Comparison of ENCODE assay signal across 28 cellular contexts in the genomic region with DNA sequence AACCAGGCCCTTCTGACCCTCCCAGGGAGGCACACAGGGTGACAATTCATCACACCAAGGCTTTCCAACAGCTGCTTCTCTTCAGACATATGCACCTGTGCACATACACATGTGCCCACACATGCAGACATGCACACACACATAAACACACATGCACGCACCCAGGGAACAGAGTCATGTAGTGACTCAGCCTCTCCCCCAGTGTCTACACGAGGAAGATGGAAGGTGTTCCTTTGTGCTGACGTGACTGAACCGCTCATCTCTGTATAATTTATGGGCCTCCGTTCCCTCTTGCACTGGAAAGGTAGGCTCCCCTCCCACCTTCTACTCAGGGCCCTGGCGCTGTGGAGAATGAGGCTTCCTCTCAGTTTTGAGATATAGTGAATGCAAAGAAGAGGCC.
"Had no signal": no experiment of that assay in that cellular context is flagged by ENCODE, and none has a peak within 500 bp of the region (broad histone marks: within the 10 kb centered on the region; RNA-seq: fewer than 3 reads in every experiment).

No MANE protein-coding gene starts in this region.

- H3K4me2 ChIP-seq: hepatocyte had no signal

- H3K4me3 Mint-ChIP-seq: naive thymus-derived CD8-positive, alpha-beta T cell; nephron; neural crest cell; stimulated activated memory B cell treated with anti-CD40 and anti-IgM and Interleukin-4, amounts not matched to agents 10 μg/mL and 1 μg/mL and 100 μg/mL, for 72 hours; stimulated activated naive CD8-positive, alpha-beta T cell treated with anti-CD3 and anti-CD28 coated beads, Interleukin-15, Interleukin-2, amounts not matched to agents 100 ng/mL and 50 ng/mL, for 24 hours; type B pancreatic cell had no signal

- H3K27ac Mint-ChIP-seq: naive thymus-derived CD8-positive, alpha-beta T cell; stimulated activated memory B cell treated with anti-CD40 and anti-IgM and Interleukin-4, amounts not matched to agents 10 μg/mL and 1 μg/mL and 100 μg/mL, for 72 hours; stimulated activated naive CD8-positive, alpha-beta T cell treated with anti-CD3 and anti-CD28 coated beads, Interleukin-15, Interleukin-2, amounts not matched to agents 100 ng/mL and 50 ng/mL, for 24 hours; type B pancreatic cell had no signal

- H3K27me3 ChIP-seq: hepatocyte, pancreas, sigmoid colon, tibial nerve, uterus had no signal

- H3K9me3 ChIP-seq: heart right ventricle, left lung, lower lobe of right lung, pancreas, prostate gland, sigmoid colon, spleen, tibial nerve, uterus had no signal

- DNase-seq: heart right ventricle; islet precursor cell; left lung; lower lobe of right lung; mammary epithelial cell; mesenchymal stem cell; naive thymus-derived CD8-positive, alpha-beta T cell; pancreas; posterior cingulate gyrus; retina; right cardiac atrium; sigmoid colon; small intestine; spleen; stimulated activated CD4-positive, alpha-beta T cell treated with anti-CD3 and anti-CD28 coated beads, Interleukin-1b, Interleukin-23, amount 100 ng/mL, for 48 hours; stimulated activated CD4-positive, alpha-beta T cell treated with anti-CD3 and anti-CD28 coated beads, Interleukin-2, amount 100 ng/mL, for 48 hours; stimulated activated CD4-positive, alpha-beta T cell treated with anti-CD3 and anti-CD28 coated beads, Interleukin-4, amount 100 ng/mL, for 4 hours; stimulated activated CD8-positive, alpha-beta memory T cell treated with anti-CD3 and anti-CD28 coated beads, Interleukin-4, amount 100 ng/mL, for 48 hours; substantia nigra; uterus had no signal

- ATAC-seq: left lung; lower lobe of right lung; naive thymus-derived CD8-positive, alpha-beta T cell; pancreas; stimulated activated memory B cell treated with anti-CD40 and anti-IgM and Interleukin-4, amounts not matched to agents 10 μg/mL and 1 μg/mL and 100 μg/mL, for 72 hours had no signal

- H3K9me3 Mint-ChIP-seq: nephron; neural crest cell; stimulated activated memory B cell treated with anti-CD40 and anti-IgM and Interleukin-4, amounts not matched to agents 10 μg/mL and 1 μg/mL and 100 μg/mL, for 72 hours; stimulated activated naive CD8-positive, alpha-beta T cell treated with anti-CD3 and anti-CD28 coated beads, Interleukin-15, Interleukin-2, amounts not matched to agents 100 ng/mL and 50 ng/mL, for 24 hours had no signal

- H3K4me1 ChIP-seq: pancreas, prostate gland, sigmoid colon, uterus had no signal

- H3K27ac ChIP-seq: hepatocyte, left lung, lower lobe of right lung, pancreas, prostate gland, sigmoid colon, tibial nerve, uterus had no signal

- H3K36me3 Mint-ChIP-seq: naive thymus-derived CD8-positive, alpha-beta T cell; stimulated activated memory B cell treated with anti-CD40 and anti-IgM and Interleukin-4, amounts not matched to agents 10 μg/mL and 1 μg/mL and 100 μg/mL, for 72 hours; type B pancreatic cell had no signal

- H3K36me3 ChIP-seq: heart right ventricle, left lung, lower lobe of right lung, pancreas, prostate gland, sigmoid colon, spleen, tibial nerve, uterus had no signal

- H3K4me3 ChIP-seq: hepatocyte, left lung, lower lobe of right lung, pancreas, prostate gland, sigmoid colon, spleen, tibial nerve, uterus had no signal

- H2AFZ ChIP-seq: hepatocyte had no signal
